In the genomic region with DNA sequence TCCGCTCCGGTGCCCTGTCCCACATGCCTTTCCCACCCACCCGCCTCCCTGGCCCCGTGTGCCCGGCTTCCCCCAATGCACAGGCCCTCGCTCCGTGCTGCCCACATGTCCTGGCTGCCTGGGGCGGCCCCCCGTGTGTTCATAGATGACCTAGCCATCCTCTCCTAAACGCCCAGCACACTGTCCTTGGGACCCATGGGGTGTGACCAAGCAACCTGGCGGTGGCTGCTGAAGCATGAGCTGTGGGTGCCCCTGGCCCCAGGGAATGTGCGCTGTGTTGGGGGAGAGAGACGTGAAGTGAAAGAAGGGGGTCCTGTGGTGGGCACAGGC, we compare ENCODE assay signal across 15 cellular contexts.
"Had no signal": no experiment of that assay in that cellular context is flagged by ENCODE, and none has a peak within 500 bp of the region (broad histone marks: within the 10 kb centered on the region; RNA-seq: fewer than 3 reads in every experiment).

No MANE protein-coding gene starts in this region.

- ATAC-seq: activated CD4-positive, alpha-beta T cell treated with anti-CD3 and anti-CD28 coated beads for 36 hours; activated T-cell treated with anti-CD3 and anti-CD28 coated beads, Interleukin-2, amount 50 U/mL, for 4 hours; left lung; natural killer cell treated with Interleukin-12 subunit alpha and Interleukin-12 subunit beta and Interleukin-15 and Interleukin-18, amount 100 ng/mL, for 72 hours had no signal

- H3K27me3 Mint-ChIP-seq: activated CD4-positive, alpha-beta memory T cell treated with anti-CD3 and anti-CD28 coated beads, Interleukin-2, amount 10 ng/mL, durations not matched to agents 7 days and 5 days; activated CD4-positive, alpha-beta T cell treated with anti-CD3 and anti-CD28 coated beads for 36 hours; natural killer cell treated with Interleukin-12 subunit alpha and Interleukin-12 subunit beta and Interleukin-15 and Interleukin-18, amount 100 ng/mL, for 72 hours; progenitor cell of endocrine pancreas; stimulated activated naive CD8-positive, alpha-beta T cell treated with anti-CD3 and anti-CD28 coated beads, Interleukin-15, Interleukin-2, amounts not matched to agents 100 ng/mL and 50 ng/mL, for 24 hours had no signal

- H3K27ac Mint-ChIP-seq: activated CD4-positive, alpha-beta memory T cell treated with anti-CD3 and anti-CD28 coated beads, Interleukin-2, amount 10 ng/mL, durations not matched to agents 7 days and 5 days; activated CD4-positive, alpha-beta T cell treated with anti-CD3 and anti-CD28 coated beads for 36 hours; natural killer cell treated with Interleukin-12 subunit alpha and Interleukin-12 subunit beta and Interleukin-15 and Interleukin-18, amount 100 ng/mL, for 72 hours; progenitor cell of endocrine pancreas; stimulated activated naive CD8-positive, alpha-beta T cell treated with anti-CD3 and anti-CD28 coated beads, Interleukin-15, Interleukin-2, amounts not matched to agents 100 ng/mL and 50 ng/mL, for 24 hours had no signal

- H3K27me3 ChIP-seq: ascending aorta, breast epithelium, dorsolateral prefrontal cortex, left lung, suprapubic skin, upper lobe of left lung had no signal

- H3K4me3 Mint-ChIP-seq: activated CD4-positive, alpha-beta memory T cell treated with anti-CD3 and anti-CD28 coated beads, Interleukin-2, amount 10 ng/mL, durations not matched to agents 7 days and 5 days; activated CD4-positive, alpha-beta T cell treated with anti-CD3 and anti-CD28 coated beads for 36 hours; activated T-cell treated with anti-CD3 and anti-CD28 coated beads, Interleukin-2, amount 50 U/mL, for 4 hours; natural killer cell treated with Interleukin-12 subunit alpha and Interleukin-12 subunit beta and Interleukin-15 and Interleukin-18, amount 100 ng/mL, for 72 hours; stimulated activated naive CD8-positive, alpha-beta T cell treated with anti-CD3 and anti-CD28 coated beads, Interleukin-15, Interleukin-2, amounts not matched to agents 100 ng/mL and 50 ng/mL, for 24 hours had no signal

- H3K9me3 ChIP-seq: ascending aorta, breast epithelium, left lung, suprapubic skin, upper lobe of left lung had no signal

- H3K4me3 ChIP-seq: ascending aorta, breast epithelium, dorsolateral prefrontal cortex, left lung, smooth muscle cell, suprapubic skin, upper lobe of left lung had no signal

- DNase-seq: activated CD4-positive, alpha-beta memory T cell treated with anti-CD3 and anti-CD28 coated beads, Interleukin-2, amount 10 ng/mL, durations not matched to agents 7 days and 5 days; activated effector memory CD4-positive, alpha-beta T cell treated with anti-CD3 and anti-CD28 coated beads, Interleukin-2, amount 50 U/mL, for 16 hours; activated T-cell treated with anti-CD3 and anti-CD28 coated beads, Interleukin-2, amount 50 U/mL, for 4 hours; dorsolateral prefrontal cortex; mesendoderm had no signal

- H3K4me1 ChIP-seq: breast epithelium, left lung, suprapubic skin had no signal

- H3K9me3 Mint-ChIP-seq: activated CD4-positive, alpha-beta memory T cell treated with anti-CD3 and anti-CD28 coated beads, Interleukin-2, amount 10 ng/mL, durations not matched to agents 7 days and 5 days; activated T-cell treated with anti-CD3 and anti-CD28 coated beads, Interleukin-2, amount 50 U/mL, for 4 hours; natural killer cell treated with Interleukin-12 subunit alpha and Interleukin-12 subunit beta and Interleukin-15 and Interleukin-18, amount 100 ng/mL, for 72 hours; stimulated activated naive CD8-positive, alpha-beta T cell treated with anti-CD3 and anti-CD28 coated beads, Interleukin-15, Interleukin-2, amounts not matched to agents 100 ng/mL and 50 ng/mL, for 24 hours had no signal

- H3K27ac ChIP-seq: ascending aorta, breast epithelium, dorsolateral prefrontal cortex, left lung, suprapubic skin, upper lobe of left lung had no signal

- H3K4me2 ChIP-seq: smooth muscle cell had no signal
